Comparison of ENCODE assay signal across 1 cellular context in the genomic region with DNA sequence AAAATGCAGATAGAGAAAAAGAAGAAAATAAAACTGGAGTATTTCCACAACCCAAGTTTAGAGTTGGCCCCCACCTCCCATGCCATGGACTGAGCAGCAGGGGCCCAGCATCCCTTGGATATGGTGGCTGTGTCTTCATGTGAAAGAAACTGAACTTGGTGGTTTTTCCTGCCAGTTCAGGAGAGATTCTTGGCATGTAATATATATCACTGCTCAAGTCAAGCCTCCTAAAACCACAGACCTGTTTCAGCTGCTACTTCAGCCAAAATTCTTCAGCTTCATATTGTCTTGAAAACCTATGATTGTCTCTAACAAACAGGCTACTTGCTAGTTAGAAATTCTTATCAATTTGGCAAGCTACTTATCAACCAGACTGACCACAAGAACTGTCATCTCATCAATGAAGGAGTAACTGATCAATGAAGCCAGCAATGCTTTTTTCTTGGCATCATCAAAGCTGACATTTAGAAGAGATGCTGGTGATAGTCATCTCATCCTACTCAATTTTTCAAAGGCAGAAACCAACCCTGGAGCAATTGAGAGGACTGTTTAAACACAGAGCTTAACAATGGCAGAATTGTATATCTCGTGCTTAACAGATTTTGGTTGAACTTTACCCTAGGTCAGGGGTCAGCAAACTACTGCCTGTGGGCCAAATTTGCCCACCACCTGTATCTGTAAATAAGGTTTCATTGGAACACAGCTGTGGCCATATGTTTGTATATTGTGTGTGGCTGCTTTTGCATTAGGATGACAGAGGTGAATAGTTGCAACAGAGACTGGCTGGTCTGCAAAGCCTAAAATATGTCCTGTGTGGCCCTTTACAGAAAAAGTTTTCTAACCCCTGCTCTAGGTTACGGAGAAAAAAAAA.
TF ChIP-seq lines count a peak whose summit lies in the region.

No MANE protein-coding gene starts in this region.

TF ChIP-seq in HepG2, 621 proteins besides CTCF, POLR2A, EP300 and RAD21 (continued from another document and continues in another):
- TF ChIP-seq ZBTB7A (CRISPR knock-in tag; IDR thresholded peaks at IDR 0.05) (no peak; the same call in 1 of the 2 replicates), ZBTB2 (CRISPR knock-in tag; IDR thresholded peaks at IDR 0.05; ENCODE audit: low read depth) (no peak), ZNF773 (CRISPR knock-in tag; IDR thresholded peaks at IDR 0.05; ENCODE audit: borderline replicate concordance) (no peak), PITX1 (CRISPR knock-in tag; IDR thresholded peaks at IDR 0.05) (peak; percentile 96), MEIS2 (CRISPR knock-in tag; IDR thresholded peaks at IDR 0.05) (peak; percentile 99), ZNF670 (CRISPR knock-in tag; IDR thresholded peaks at IDR 0.05; ENCODE audit: borderline replicate concordance) (no peak), IKZF1 (IDR thresholded peaks at IDR 0.05) (no peak), ZNF674 (CRISPR knock-in tag; IDR thresholded peaks at IDR 0.05; ENCODE audit: low read depth) (no peak), ZNF709 (CRISPR knock-in tag; IDR thresholded peaks at IDR 0.05) (peak; percentile 29; the same call in 1 of the 2 replicates), GLI4 (CRISPR knock-in tag; IDR thresholded peaks at IDR 0.05; ENCODE audit: borderline replicate concordance) (no peak), RAD51 (IDR thresholded peaks at IDR 0.05; ENCODE audit: borderline replicate concordance) (no peak), DPF2 (CRISPR knock-in tag; IDR thresholded peaks at IDR 0.05; ENCODE audit: borderline replicate concordance, low read depth) (peak; percentile 89), ZBTB1 (CRISPR knock-in tag; IDR thresholded peaks at IDR 0.05; ENCODE audit: borderline replicate concordance) (no peak), NR2C2 (CRISPR knock-in tag; IDR thresholded peaks at IDR 0.05; ENCODE audit: borderline replicate concordance) (peak; percentile 97), HMG20A (CRISPR knock-in tag; IDR thresholded peaks at IDR 0.05; ENCODE audit: borderline replicate concordance) (peak; percentile 98; the same call in 1 of the 2 replicates), ZNF256 (CRISPR knock-in tag; conservative IDR thresholded peaks at IDR 0.05) (0 out of 2 replicates have a peak, but pooled peaks have one; percentile 75), TBX3 (IDR thresholded peaks at IDR 0.05; ENCODE audit: borderline replicate concordance) (peak; percentile 96), NFE2L2 (IDR thresholded peaks at IDR 0.05; ENCODE audit: low read length) (no peak), ZNF687 (CRISPR knock-in tag; IDR thresholded peaks at IDR 0.05) (no peak), ZNF253 (CRISPR knock-in tag; IDR thresholded peaks at IDR 0.05; ENCODE audit: borderline replicate concordance) (no peak), ZNF770 (CRISPR knock-in tag; IDR thresholded peaks at IDR 0.05) (no peak), ZNF280D (CRISPR knock-in tag; IDR thresholded peaks at IDR 0.05) (0 out of 2 replicates have a peak, but pooled peaks have one; percentile 56), SKI (IDR thresholded peaks at IDR 0.05; ENCODE audit: partially characterized antibody) (peak; percentile 76), ATF6 (CRISPR knock-in tag; conservative IDR thresholded peaks at IDR 0.05) (0 out of 2 replicates have a peak, but pooled peaks have one; percentile 34), ZSCAN31 (CRISPR knock-in tag; IDR thresholded peaks at IDR 0.05; ENCODE audit: low read depth) (peak; percentile 84), TCF7L2 (IDR thresholded peaks at IDR 0.05; ENCODE audit: low read depth, low read length) (peak; percentile 99), MAF1 (CRISPR knock-in tag; IDR thresholded peaks at IDR 0.05; ENCODE audit: borderline replicate concordance) (0 out of 2 replicates have a peak, but pooled peaks have one; percentile 60), SUZ12 (IDR thresholded peaks at IDR 0.05; ENCODE audit: low read depth, low read length) (no peak), ATAD3A (CRISPR knock-in tag; IDR thresholded peaks at IDR 0.05) (no peak)
- TF ChIP-seq, protein P1, sequence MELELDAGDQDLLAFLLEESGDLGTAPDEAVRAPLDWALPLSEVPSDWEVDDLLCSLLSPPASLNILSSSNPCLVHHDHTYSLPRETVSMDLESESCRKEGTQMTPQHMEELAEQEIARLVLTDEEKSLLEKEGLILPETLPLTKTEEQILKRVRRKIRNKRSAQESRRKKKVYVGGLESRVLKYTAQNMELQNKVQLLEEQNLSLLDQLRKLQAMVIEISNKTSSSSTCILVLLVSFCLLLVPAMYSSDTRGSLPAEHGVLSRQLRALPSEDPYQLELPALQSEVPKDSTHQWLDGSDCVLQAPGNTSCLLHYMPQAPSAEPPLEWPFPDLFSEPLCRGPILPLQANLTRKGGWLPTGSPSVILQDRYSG (CRISPR knock-in tag; IDR thresholded peaks at IDR 0.05), result peak; percentile 88
- TF ChIP-seq, protein P2, sequence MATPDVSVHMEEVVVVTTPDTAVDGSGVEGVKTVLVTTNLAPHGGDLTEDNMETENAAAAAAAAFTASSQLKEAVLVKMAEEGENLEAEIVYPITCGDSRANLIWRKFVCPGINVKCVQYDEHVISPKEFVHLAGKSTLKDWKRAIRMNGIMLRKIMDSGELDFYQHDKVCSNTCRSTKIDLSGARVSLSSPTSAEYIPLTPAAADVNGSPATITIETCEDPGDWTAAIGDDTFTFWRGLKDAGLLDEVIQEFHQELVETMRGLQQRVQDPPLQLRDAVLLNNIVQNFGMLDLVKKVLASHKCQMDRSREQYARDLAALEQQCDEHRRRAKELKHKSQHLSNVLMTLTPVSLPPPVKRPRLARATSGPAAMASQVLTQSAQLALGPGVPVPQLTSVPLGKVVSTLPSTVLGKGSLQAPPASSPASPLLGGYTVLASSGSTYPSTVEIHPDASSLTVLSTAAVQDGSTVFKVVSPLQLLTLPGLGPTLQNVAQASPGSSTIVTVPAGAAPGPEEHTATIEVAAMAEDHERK (CRISPR knock-in tag; IDR thresholded peaks at IDR 0.05; ENCODE audit: low read depth), result no peak
- TF ChIP-seq, protein P3, sequence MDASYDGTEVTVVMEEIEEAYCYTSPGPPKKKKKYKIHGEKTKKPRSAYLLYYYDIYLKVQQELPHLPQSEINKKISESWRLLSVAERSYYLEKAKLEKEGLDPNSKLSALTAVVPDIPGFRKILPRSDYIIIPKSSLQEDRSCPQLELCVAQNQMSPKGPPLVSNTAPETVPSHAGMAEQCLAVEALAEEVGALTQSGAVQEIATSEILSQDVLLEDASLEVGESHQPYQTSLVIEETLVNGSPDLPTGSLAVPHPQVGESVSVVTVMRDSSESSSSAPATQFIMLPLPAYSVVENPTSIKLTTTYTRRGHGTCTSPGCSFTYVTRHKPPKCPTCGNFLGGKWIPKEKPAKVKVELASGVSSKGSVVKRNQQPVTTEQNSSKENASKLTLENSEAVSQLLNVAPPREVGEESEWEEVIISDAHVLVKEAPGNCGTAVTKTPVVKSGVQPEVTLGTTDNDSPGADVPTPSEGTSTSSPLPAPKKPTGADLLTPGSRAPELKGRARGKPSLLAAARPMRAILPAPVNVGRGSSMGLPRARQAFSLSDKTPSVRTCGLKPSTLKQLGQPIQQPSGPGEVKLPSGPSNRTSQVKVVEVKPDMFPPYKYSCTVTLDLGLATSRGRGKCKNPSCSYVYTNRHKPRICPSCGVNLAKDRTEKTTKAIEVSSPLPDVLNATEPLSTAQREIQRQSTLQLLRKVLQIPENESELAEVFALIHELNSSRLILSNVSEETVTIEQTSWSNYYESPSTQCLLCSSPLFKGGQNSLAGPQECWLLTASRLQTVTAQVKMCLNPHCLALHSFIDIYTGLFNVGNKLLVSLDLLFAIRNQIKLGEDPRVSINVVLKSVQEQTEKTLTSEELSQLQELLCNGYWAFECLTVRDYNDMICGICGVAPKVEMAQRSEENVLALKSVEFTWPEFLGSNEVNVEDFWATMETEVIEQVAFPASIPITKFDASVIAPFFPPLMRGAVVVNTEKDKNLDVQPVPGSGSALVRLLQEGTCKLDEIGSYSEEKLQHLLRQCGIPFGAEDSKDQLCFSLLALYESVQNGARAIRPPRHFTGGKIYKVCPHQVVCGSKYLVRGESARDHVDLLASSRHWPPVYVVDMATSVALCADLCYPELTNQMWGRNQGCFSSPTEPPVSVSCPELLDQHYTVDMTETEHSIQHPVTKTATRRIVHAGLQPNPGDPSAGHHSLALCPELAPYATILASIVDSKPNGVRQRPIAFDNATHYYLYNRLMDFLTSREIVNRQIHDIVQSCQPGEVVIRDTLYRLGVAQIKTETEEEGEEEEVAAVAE (CRISPR knock-in tag; IDR thresholded peaks at IDR 0.05; ENCODE audit: borderline replicate concordance), result peak; percentile 70
